1 cellular context compared by ENCODE assay signal in the genomic region with DNA sequence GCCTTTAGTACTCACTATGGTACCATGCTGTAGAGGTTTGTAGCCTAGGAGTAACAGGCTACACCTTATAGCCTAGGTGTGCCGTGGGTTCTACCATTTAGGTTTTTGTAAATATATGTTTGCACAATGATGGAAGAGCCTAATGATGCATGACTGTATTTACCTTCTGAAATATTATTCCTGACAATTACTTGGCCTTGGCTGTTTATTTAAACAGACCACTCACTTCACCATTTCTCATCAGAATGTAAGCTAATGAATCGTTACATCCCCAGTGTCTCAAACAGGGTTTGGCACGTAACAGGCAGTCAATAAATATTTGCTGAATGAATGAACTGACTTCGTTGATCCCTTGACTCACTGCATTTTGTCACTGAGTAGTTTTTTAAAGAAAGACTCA.
TF ChIP-seq lines count a peak whose summit lies in the region.

No MANE protein-coding gene starts in this region.

TF ChIP-seq in SK-N-SH, 30 proteins besides CTCF, POLR2A, EP300 and RAD21 (continued from another document):
- no peak for TF ChIP-seq GATA2 (CRISPR knock-in tag; IDR thresholded peaks at IDR 0.05)
- TF ChIP-seq ELF1 (IDR thresholded peaks at IDR 0.05) = no peak
- TF ChIP-seq FOSL2 (IDR thresholded peaks at IDR 0.05; ENCODE audit: borderline replicate concordance, low read depth) = no peak
- TF ChIP-seq, protein P1, sequence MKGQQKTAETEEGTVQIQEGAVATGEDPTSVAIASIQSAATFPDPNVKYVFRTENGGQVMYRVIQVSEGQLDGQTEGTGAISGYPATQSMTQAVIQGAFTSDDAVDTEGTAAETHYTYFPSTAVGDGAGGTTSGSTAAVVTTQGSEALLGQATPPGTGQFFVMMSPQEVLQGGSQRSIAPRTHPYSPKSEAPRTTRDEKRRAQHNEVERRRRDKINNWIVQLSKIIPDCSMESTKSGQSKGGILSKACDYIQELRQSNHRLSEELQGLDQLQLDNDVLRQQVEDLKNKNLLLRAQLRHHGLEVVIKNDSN (IDR thresholded peaks at IDR 0.05; ENCODE audit: borderline replicate concordance, low read depth) = no peak
